ENCODE assay signal across 36 cellular contexts in the genomic region with DNA sequence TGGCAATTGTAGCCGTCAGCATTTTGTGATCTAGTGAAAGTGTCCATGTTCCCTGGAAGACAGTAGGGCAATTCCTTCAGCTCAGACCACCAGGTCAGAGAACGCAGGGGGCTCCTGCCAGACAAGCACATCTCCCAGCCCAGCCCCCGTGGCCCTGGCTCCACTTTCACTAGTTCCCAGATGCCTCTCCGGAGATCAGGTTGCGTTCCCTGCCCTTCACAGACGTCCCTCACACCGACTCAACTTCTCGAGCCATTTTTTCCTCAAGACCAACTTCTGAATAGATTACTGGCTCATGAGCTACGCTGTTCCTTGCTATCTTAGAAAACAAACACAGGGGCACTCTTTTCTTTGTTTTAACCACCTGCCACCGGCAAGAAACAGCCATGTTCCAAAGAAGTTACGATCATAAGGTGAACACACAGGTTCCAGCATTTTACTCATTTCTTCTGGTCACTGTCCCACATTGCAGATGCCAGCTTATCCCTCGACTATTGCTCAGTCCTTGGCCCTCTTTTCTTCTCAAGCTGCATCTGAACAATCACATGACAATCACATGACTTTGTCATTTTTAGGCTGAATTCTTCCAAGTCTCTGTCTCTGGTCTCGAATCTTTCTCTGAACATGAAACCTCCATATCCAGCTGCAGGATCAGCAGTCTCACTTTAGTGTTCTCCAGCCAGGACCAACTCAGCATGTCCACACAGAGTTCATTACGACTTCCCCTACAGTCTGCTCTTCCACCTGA. TPM values are rescaled to one million over a fixed set of nuclear protein-coding genes. Genes with fewer than 3 reads are reported as not detected.
"Had no signal": no experiment of that assay in that cellular context is flagged by ENCODE, and none has a peak within 500 bp of the region (broad histone marks: within the 10 kb centered on the region; RNA-seq: fewer than 3 reads in every experiment).

No MANE protein-coding gene starts in this region.

- H3K27ac ChIP-seq: breast epithelium, epithelial cell of prostate, gastrocnemius medialis, parathyroid adenoma, right atrium auricular region, upper lobe of left lung, vagina, VCaP had no signal

- H3K4me2 ChIP-seq: smooth muscle cell had no signal

- H3K36me3 ChIP-seq: breast epithelium, gastrocnemius medialis, right atrium auricular region, thyroid gland, upper lobe of left lung, vagina had no signal

- FAIRE-seq: colon, endometrium, TTC549 had no signal

- H2AFZ ChIP-seq: parathyroid adenoma had no signal

- ATAC-seq: gastrocnemius medialis; left cardiac atrium; natural killer cell treated with Interleukin-12 subunit alpha and Interleukin-12 subunit beta and Interleukin-15 and Interleukin-18, amount 100 ng/mL, for 72 hours; stimulated activated memory B cell treated with anti-CD40 and anti-IgM and Interleukin-4, amounts not matched to agents 10 μg/mL and 1 μg/mL and 100 μg/mL, for 72 hours; stimulated activated naive CD8-positive, alpha-beta T cell treated with anti-CD3 and anti-CD28 coated beads, Interleukin-15, amount 100 ng/mL, for 72 hours had no signal

- H3K9ac ChIP-seq: parathyroid adenoma had no signal

- DNase-seq: activated CD4-positive, alpha-beta memory T cell treated with anti-CD3 and anti-CD28 coated beads for 36 hours; activated CD4-positive, alpha-beta T cell treated with anti-CD3 and anti-CD28 coated beads for 48 hours; activated CD8-positive, alpha-beta memory T cell treated with anti-CD3 and anti-CD28 coated beads, Interleukin-2, amount 50 U/mL, for 4 hours; activated effector memory CD4-positive, alpha-beta T cell treated with anti-CD3 and anti-CD28 coated beads, Interleukin-2, amount 50 U/mL, for 16 hours; activated naive CD4-positive, alpha-beta T cell treated with anti-CD3 and anti-CD28 coated beads for 36 hours; activated naive CD8-positive, alpha-beta T cell treated with anti-CD3 and anti-CD28 coated beads, Interleukin-2, amount 10 ng/mL, durations not matched to agents 7 days and 5 days; activated T-cell treated with anti-CD3 and anti-CD28 coated beads, Interleukin-2, amount 50 U/mL, for 1 hour; dermis blood vessel endothelial cell; effector CD8-positive, alpha-beta T cell; gastrocnemius medialis; glutamatergic neuron; islet precursor cell; left cardiac atrium; occipital lobe; stimulated activated CD4-positive, alpha-beta T cell treated with anti-CD3 and anti-CD28 coated beads, Interleukin-1b, Interleukin-23, amount 100 ng/mL, for 48 hours; stimulated activated CD4-positive, alpha-beta T cell treated with anti-CD3 and anti-CD28 coated beads, Interleukin-4, amount 100 ng/mL, for 4 hours; stimulated activated CD8-positive, alpha-beta memory T cell treated with anti-CD3 and anti-CD28 coated beads, Interleukin-4, amount 100 ng/mL, for 48 hours; stimulated activated naive CD8-positive, alpha-beta T cell treated with anti-CD3 and anti-CD28 coated beads, Interleukin-15, amount 100 ng/mL, for 72 hours; T-helper 9 cell; thyroid gland had no signal

- H3K27me3 ChIP-seq: right atrium auricular region, thyroid gland, upper lobe of left lung, vagina had no signal

- H3K9me3 ChIP-seq: breast epithelium, gastrocnemius medialis, right atrium auricular region, thyroid gland, upper lobe of left lung, vagina had no signal

- H3K79me2 ChIP-seq: parathyroid adenoma had no signal

- H3K4me1 ChIP-seq: breast epithelium, gastrocnemius medialis, parathyroid adenoma, right atrium auricular region, upper lobe of left lung had no signal

- H3K4me3 ChIP-seq: breast epithelium, gastrocnemius medialis, right atrium auricular region, smooth muscle cell, thyroid gland, upper lobe of left lung, vagina had no signal

RNA-seq across cellular contexts. Expression of gene SYT14, which starts 56.6 kb away (rescaled TPM):
- total RNA-seq: activated CD4-positive, alpha-beta memory T cell treated with anti-CD3 and anti-CD28 coated beads for 36 hours; activated CD8-positive, alpha-beta memory T cell treated with anti-CD3 and anti-CD28 coated beads for 36 hours; activated naive CD4-positive, alpha-beta T cell treated with anti-CD3 and anti-CD28 coated beads for 36 hours; activated naive CD8-positive, alpha-beta T cell treated with anti-CD3 and anti-CD28 coated beads, Interleukin-2, amount 10 ng/mL, durations not matched to agents 7 days and 5 days; activated T-helper 1 cell treated with anti-CD3 and anti-CD28 coated beads, Interleukin-12 subunit alpha, Interleukin-12 subunit beta, Interleukin-2, Interleukin-4 antibody, amounts not matched to agents 30 ng/mL and 10 ng/mL and 1 ng/mL, durations not matched to agents 14 hours and 24 hours and 36 hours; liver; natural killer cell treated with Interleukin-12 subunit alpha and Interleukin-12 subunit beta and Interleukin-15 and Interleukin-18, amount 100 ng/mL, for 72 hours; upper lobe of left lung had no signal
- polyA plus RNA-seq: liver, smooth muscle cell had no signal
